ENCODE assay signal across 8 cellular contexts in the genomic region with DNA sequence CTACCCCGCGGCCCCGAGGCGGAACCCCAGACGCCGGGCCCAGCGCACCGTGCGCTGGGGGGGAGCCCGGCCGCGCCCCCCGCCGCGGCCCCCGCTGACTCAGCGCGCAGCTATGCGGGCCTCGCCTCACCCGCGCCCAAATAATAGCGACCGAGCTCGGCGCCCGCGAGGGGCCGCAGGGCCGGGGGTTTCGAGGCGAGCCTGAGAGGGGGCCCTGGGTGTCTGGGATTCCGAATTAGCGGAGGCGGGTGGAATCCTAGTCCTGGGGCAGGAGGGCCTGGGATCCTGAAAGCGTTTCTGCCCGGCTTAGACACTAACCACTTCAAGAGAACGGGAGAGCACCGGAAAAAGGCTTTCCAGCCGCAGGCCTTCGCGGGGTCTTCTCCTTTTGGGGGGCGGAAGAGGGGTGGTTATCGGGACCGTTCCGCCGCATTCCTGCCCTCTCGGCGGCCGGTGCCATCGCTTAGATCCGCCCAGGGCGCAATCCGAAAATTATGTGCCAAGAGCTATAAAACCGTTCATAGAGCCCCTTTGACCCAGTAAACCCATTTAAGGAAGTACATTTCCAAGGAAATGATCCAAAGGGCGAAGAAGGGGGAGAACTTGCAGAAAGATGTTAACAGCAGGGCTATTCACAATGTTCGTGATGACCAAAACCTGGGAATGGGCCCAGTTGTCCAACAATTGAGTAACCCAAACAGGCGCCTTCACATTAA. TPM values are rescaled to one million over a fixed set of nuclear protein-coding genes. Genes with fewer than 3 reads are reported as not detected.
DNase-seq lines count a peak whose midpoint lies in the region; ATAC-seq and TF ChIP-seq lines count a peak whose summit lies in the region.

No MANE protein-coding gene starts in this region.

- peak overlapping the region; percentile 92 for H3K4me3 Mint-ChIP-seq in neural progenitor cell

- H4K20me1 ChIP-seq in MM.1S (ENCODE audit: insufficient read depth, low read length): 0 out of 2 replicates have a peak, but pooled peaks cover 5% of the 10 kb centered on the region
- H4K20me1 ChIP-seq in neural progenitor cell (ENCODE audit: low read depth): peaks cover 31% of the 10 kb centered on the region

- TF ChIP-seq CTCF in MM.1S (IDR thresholded peaks at IDR 0.05; ENCODE audit: low read length) (no peak), fibroblast of villous mesenchyme (IDR thresholded peaks at IDR 0.05; ENCODE audit: insufficient read depth, low read depth, low read length) (no peak), neural progenitor cell (IDR thresholded peaks at IDR 0.05) (no peak)

- peaks cover 3% of the 10 kb centered on the region for H3K4me1 ChIP-seq in MM.1S (ENCODE audit: low read length)
- peaks cover 28% of the 10 kb centered on the region for H3K4me1 ChIP-seq in neural progenitor cell

- ATAC-seq in GM21529 (IDR thresholded peaks at IDR 0.05; ENCODE audit: unreplicated experiment): peak; percentile 29
- ATAC-seq in HG03460 (IDR thresholded peaks at IDR 0.05; ENCODE audit: unreplicated experiment): no peak

- H3K9me2 ChIP-seq in MM.1S (replicated peaks; ENCODE audit: insufficient read depth, low read length): no peaks in the 10 kb centered on the region

- H3K9ac ChIP-seq in MM.1S (ENCODE audit: low read length): peak overlapping the region; percentile 54; the same call in 1 of the 2 replicates
- no peak overlapping the region for H3K9ac ChIP-seq in neural progenitor cell

- H2AFZ ChIP-seq in MM.1S (ENCODE audit: low read length) (peak overlapping the region; percentile 78), neural progenitor cell (replicated peaks) (peak overlapping the region; percentile 54)

- peaks cover 4% of the 10 kb centered on the region for H3K27me3 Mint-ChIP-seq in neural progenitor cell (ENCODE audit: insufficient read depth, low read depth)

- H3K9me3 ChIP-seq in MM.1S (replicated peaks; ENCODE audit: insufficient read depth, low read length): no peaks in the 10 kb centered on the region
- H3K9me3 ChIP-seq in neural progenitor cell (ENCODE audit: low read depth): no peaks in the 10 kb centered on the region

- no peaks in the 10 kb centered on the region for H3K9me3 Mint-ChIP-seq in neural progenitor cell

- H3K27me3 ChIP-seq in MM.1S (replicated peaks; ENCODE audit: insufficient read depth, low read length) (no peaks in the 10 kb centered on the region), neural progenitor cell (peaks cover 14% of the 10 kb centered on the region)

- peak overlapping the region; percentile 70 for H3K4me2 ChIP-seq in MM.1S (ENCODE audit: low read depth, low read length)
- peak overlapping the region; percentile 86 for H3K4me2 ChIP-seq in neural progenitor cell

- peaks cover 14% of the 10 kb centered on the region for H3F3A ChIP-seq in MM.1S (ENCODE audit: insufficient read depth, low read length)
- H3F3A ChIP-seq in neural progenitor cell (ENCODE audit: low read depth): peaks cover 20% of the 10 kb centered on the region

- H3K27ac ChIP-seq in MM.1S (ENCODE audit: low read length): no peak overlapping the region
- H3K27ac ChIP-seq in neural progenitor cell: no peak overlapping the region

- no peaks in the 10 kb centered on the region for H3K36me3 ChIP-seq in MM.1S (replicated peaks; ENCODE audit: insufficient read depth, low read length)
- no peaks in the 10 kb centered on the region for H3K36me3 ChIP-seq in neural progenitor cell

- peaks cover under 1% of the 10 kb centered on the region for H3K36me3 Mint-ChIP-seq in neural progenitor cell

- H3K4me3 ChIP-seq in MM.1S (ENCODE audit: low read length) (peak overlapping the region; percentile 68), fibroblast of villous mesenchyme (ENCODE audit: low read depth, low read length) (peak overlapping the region; percentile 76), neural progenitor cell (peak overlapping the region; percentile 87)

- H3K79me2 ChIP-seq in MM.1S (ENCODE audit: low read length): peaks cover 37% of the 10 kb centered on the region
- H3K79me2 ChIP-seq in neural progenitor cell (ENCODE audit: low read depth): peaks cover 40% of the 10 kb centered on the region

- peaks cover 55% of the 10 kb centered on the region for H3K4me1 Mint-ChIP-seq in neural progenitor cell

- DNase-seq in EH (ENCODE audit: low read depth) (peak; percentile 93), MM.1S (peak; percentile 23), fibroblast of villous mesenchyme (ENCODE audit: low read depth) (peak; percentile 94), neural progenitor cell (ENCODE audit: low spot score) (peak; percentile 74), NCI-H1436 treated with DMSO at 0.1 percent for 48 hours (lab: John Stamatoyannopoulos, UW) (no peak)
- peak; percentile 69 for DNase-seq in activated CD8-positive, alpha-beta memory T cell treated with anti-CD3 and anti-CD28 coated beads, Interleukin-2, amount 50 U/mL, for 48 hours

- H3K27ac Mint-ChIP-seq in neural progenitor cell: peak overlapping the region; percentile 98

RNA-seq across cellular contexts. Expression of a gene that starts 0.7 kb away (rescaled TPM):
- 45.1 and 54.0 TPM in 2 replicates for total RNA-seq in fibroblast of villous mesenchyme
- total RNA-seq in neural progenitor cell (ENCODE audit: low replicate concordance): 22.3 and 36.1 TPM in 2 replicates
